ENCODE assay signal across 26 cellular contexts in the genomic region with DNA sequence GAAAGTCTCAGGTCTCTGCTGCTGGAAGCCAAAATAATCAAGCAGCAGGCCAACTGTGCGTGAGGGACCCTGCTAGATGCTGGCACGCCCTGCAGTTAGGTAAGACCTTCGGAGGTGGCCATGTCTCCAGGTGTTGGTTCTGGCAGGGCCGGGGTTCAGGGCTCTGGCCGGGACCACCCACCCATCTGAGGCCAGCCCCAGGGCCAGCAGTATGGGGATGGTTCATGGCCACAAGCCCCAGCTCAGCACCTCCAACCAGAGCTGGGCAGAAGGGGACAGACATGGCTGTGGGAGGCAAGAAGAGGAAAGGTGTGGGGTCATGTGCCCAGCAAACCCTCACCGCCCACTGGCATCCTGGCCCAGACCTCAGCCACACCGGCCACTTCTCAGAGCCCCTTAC.
"Had no signal": no experiment of that assay in that cellular context is flagged by ENCODE, and none has a peak within 500 bp of the region (broad histone marks: within the 10 kb centered on the region; RNA-seq: fewer than 3 reads in every experiment).

No MANE protein-coding gene starts in this region.

- H3K27ac Mint-ChIP-seq: activated CD8-positive, alpha-beta memory T cell treated with anti-CD3 and anti-CD28 coated beads, Interleukin-2, amount 10 ng/mL, durations not matched to agents 7 days and 5 days; activated T-cell treated with anti-CD3 and anti-CD28 coated beads, Interleukin-2, amount 50 U/mL, for 72 hours; stimulated activated naive CD8-positive, alpha-beta T cell treated with anti-CD3 and anti-CD28 coated beads, Interleukin-15, Interleukin-2, amounts not matched to agents 100 ng/mL and 50 ng/mL, for 24 hours; T-helper 17 cell had no signal

- H3K27me3 Mint-ChIP-seq: activated CD8-positive, alpha-beta memory T cell treated with anti-CD3 and anti-CD28 coated beads, Interleukin-2, amount 10 ng/mL, durations not matched to agents 7 days and 5 days; natural killer cell treated with Interleukin-12 subunit alpha and Interleukin-12 subunit beta and Interleukin-15 and Interleukin-18, amount 100 ng/mL, for 72 hours; stimulated activated naive CD8-positive, alpha-beta T cell treated with anti-CD3 and anti-CD28 coated beads, Interleukin-15, Interleukin-2, amounts not matched to agents 100 ng/mL and 50 ng/mL, for 24 hours; T-helper 17 cell had no signal

- H3K4me3 Mint-ChIP-seq: activated CD8-positive, alpha-beta memory T cell treated with anti-CD3 and anti-CD28 coated beads, Interleukin-2, amount 10 ng/mL, durations not matched to agents 7 days and 5 days; activated CD8-positive, alpha-beta T cell treated with anti-CD3 and anti-CD28 coated beads, Interleukin-2, amount 10 ng/mL, durations not matched to agents 7 days and 5 days; activated T-cell treated with anti-CD3 and anti-CD28 coated beads, Interleukin-2, amount 50 U/mL, for 72 hours; endodermal cell; natural killer cell treated with Interleukin-12 subunit alpha and Interleukin-12 subunit beta and Interleukin-15 and Interleukin-18, amount 100 ng/mL, for 72 hours; stimulated activated naive CD8-positive, alpha-beta T cell treated with anti-CD3 and anti-CD28 coated beads, Interleukin-15, Interleukin-2, amounts not matched to agents 100 ng/mL and 50 ng/mL, for 24 hours; T-helper 17 cell; WTC11 had no signal

- H3K27me3 ChIP-seq: brain microvascular endothelial cell, heart left ventricle, left lung, neutrophil, tibial artery had no signal

- H3K36me3 Mint-ChIP-seq: activated CD8-positive, alpha-beta memory T cell treated with anti-CD3 and anti-CD28 coated beads, Interleukin-2, amount 10 ng/mL, durations not matched to agents 7 days and 5 days; activated naive CD4-positive, alpha-beta T cell treated with anti-CD3 and anti-CD28 coated beads, Interleukin-2, amount 50 U/mL, for 72 hours; natural killer cell treated with Interleukin-12 subunit alpha and Interleukin-12 subunit beta and Interleukin-15 and Interleukin-18, amount 100 ng/mL, for 72 hours; WTC11 had no signal

- H3K27ac ChIP-seq: brain microvascular endothelial cell, heart left ventricle, left lung, neutrophil, tibial artery had no signal

- H3K4me3 ChIP-seq: heart left ventricle, left lung, lung, mucosa of descending colon, skin epidermis, tibial artery had no signal

- DNase-seq: activated CD4-positive, alpha-beta T cell treated with anti-CD3 and anti-CD28 coated beads for 1 hour; activated CD8-positive, alpha-beta memory T cell treated with anti-CD3 and anti-CD28 coated beads, Interleukin-2, amount 10 ng/mL, durations not matched to agents 7 days and 5 days; activated CD8-positive, alpha-beta T cell treated with anti-CD3 and anti-CD28 coated beads, Interleukin-2, amount 10 ng/mL, durations not matched to agents 7 days and 5 days; activated naive CD4-positive, alpha-beta T cell; activated T-cell treated with anti-CD3 and anti-CD28 coated beads, Interleukin-2, amount 50 U/mL, for 72 hours; brain microvascular endothelial cell; endodermal cell; foreskin fibroblast; heart left ventricle; kidney glomerular epithelial cell; left lung; mucosa of descending colon; stimulated activated CD4-positive, alpha-beta T cell treated with anti-CD3 and anti-CD28 coated beads, Interleukin-12 subunit alpha, Interleukin-12 subunit beta, amount 100 ng/mL, for 4 hours; stimulated activated CD4-positive, alpha-beta T cell treated with anti-CD3 and anti-CD28 coated beads, Interleukin-4, amount 100 ng/mL, for 1 hour; T-helper 17 cell; T1000; tibial artery had no signal

- H3K9me3 ChIP-seq: heart left ventricle, left lung, mucosa of descending colon, neutrophil, tibial artery had no signal

- H3K9me3 Mint-ChIP-seq: activated naive CD4-positive, alpha-beta T cell treated with anti-CD3 and anti-CD28 coated beads, Interleukin-2, amount 50 U/mL, for 72 hours; activated T-cell treated with anti-CD3 and anti-CD28 coated beads, Interleukin-2, amount 50 U/mL, for 72 hours; endodermal cell; natural killer cell treated with Interleukin-12 subunit alpha and Interleukin-12 subunit beta and Interleukin-15 and Interleukin-18, amount 100 ng/mL, for 72 hours; stimulated activated naive CD8-positive, alpha-beta T cell treated with anti-CD3 and anti-CD28 coated beads, Interleukin-15, Interleukin-2, amounts not matched to agents 100 ng/mL and 50 ng/mL, for 24 hours; WTC11 had no signal

- H3K36me3 ChIP-seq: brain microvascular endothelial cell, heart left ventricle, left lung, neutrophil, tibial artery had no signal

- ATAC-seq: activated CD8-positive, alpha-beta memory T cell treated with anti-CD3 and anti-CD28 coated beads, Interleukin-2, amount 10 ng/mL, durations not matched to agents 7 days and 5 days; activated CD8-positive, alpha-beta T cell treated with anti-CD3 and anti-CD28 coated beads, Interleukin-2, amount 10 ng/mL, durations not matched to agents 7 days and 5 days; activated naive CD4-positive, alpha-beta T cell treated with anti-CD3 and anti-CD28 coated beads, Interleukin-2, amount 50 U/mL, for 72 hours; activated T-cell treated with anti-CD3 and anti-CD28 coated beads, Interleukin-2, amount 50 U/mL, for 72 hours; esophagus mucosa; heart left ventricle; mucosa of descending colon; sciatic nerve; T-helper 17 cell; WTC11 had no signal
